31 cellular contexts compared by ENCODE assay signal in the genomic region with DNA sequence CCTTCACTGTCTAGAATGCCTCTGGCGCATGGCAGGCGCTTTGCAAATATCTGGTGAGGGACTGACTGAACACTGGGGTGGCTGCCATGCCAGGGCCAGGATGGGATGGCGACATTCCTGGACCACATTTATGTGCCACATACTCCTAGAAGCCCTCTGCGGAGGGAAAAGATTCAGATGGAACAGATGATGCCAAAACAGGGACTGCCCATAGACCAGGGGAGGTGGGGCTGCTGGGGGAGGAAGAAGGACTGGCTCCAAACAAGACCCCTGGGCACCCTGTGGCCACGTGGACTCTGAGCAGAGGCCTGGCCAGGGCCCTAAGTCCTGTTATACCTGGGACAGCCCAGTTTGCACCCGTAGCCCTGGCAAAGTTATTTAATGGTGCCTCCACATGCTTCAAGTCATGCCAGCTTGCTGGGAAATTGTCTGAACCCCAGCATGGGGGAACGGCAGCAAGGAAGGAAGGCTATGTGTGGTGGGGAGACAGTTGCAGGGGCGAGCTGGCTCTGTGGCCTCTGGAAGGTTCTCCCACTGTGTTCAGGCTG. TPM values are rescaled to one million over a fixed set of nuclear protein-coding genes. Genes with fewer than 3 reads are reported as not detected.
"Had no signal": no experiment of that assay in that cellular context is flagged by ENCODE, and none has a peak within 500 bp of the region (broad histone marks: within the 10 kb centered on the region; RNA-seq: fewer than 3 reads in every experiment).

No MANE protein-coding gene starts in this region.

- H3K27ac ChIP-seq: coronary artery, dorsolateral prefrontal cortex, esophagus muscularis mucosa, foreskin keratinocyte, gastroesophageal sphincter, heart left ventricle, hepatocyte, left lung, lower lobe of right lung had no signal

- H3K4me1 ChIP-seq: foreskin keratinocyte had no signal

- H3K4me2 ChIP-seq: hepatocyte had no signal

- H3K36me3 ChIP-seq: esophagus muscularis mucosa, gastroesophageal sphincter, heart left ventricle, left lung, lower lobe of right lung had no signal

- H3K27me3 ChIP-seq: dorsolateral prefrontal cortex had no signal

- H3K9me3 ChIP-seq: esophagus muscularis mucosa, gastroesophageal sphincter, heart left ventricle, left lung, lower lobe of right lung, mucosa of descending colon had no signal

- H3K36me3 Mint-ChIP-seq: immature natural killer cell, mesothelial cell of epicardium, naive B cell had no signal

- H3K79me2 ChIP-seq: hepatocyte had no signal

- H3K9me3 Mint-ChIP-seq: immature natural killer cell, mesothelial cell of epicardium, naive B cell had no signal

- DNase-seq: dermis blood vessel endothelial cell; effector CD4-positive, alpha-beta T cell; effector memory CD4-positive, alpha-beta T cell; foreskin keratinocyte; hypothalamus; immature natural killer cell; islet precursor cell; left cardiac atrium; left lung; left ventricle myocardium superior; lower lobe of right lung; mesenchymal stem cell; mucosa of descending colon; naive B cell had no signal

- H3K27ac Mint-ChIP-seq: immature natural killer cell, mesothelial cell of epicardium had no signal

- ATAC-seq: foreskin keratinocyte, gastroesophageal sphincter, heart left ventricle, left cardiac atrium, left lung, left ventricle myocardium superior, lower lobe of right lung, mucosa of descending colon had no signal

- H3K4me3 Mint-ChIP-seq: immature natural killer cell, mesothelial cell of epicardium, naive B cell had no signal

- FAIRE-seq: colon, endothelial cell of umbilical vein, frontal cortex had no signal

- H3K4me3 ChIP-seq: coronary artery, dorsolateral prefrontal cortex, esophagus muscularis mucosa, gastroesophageal sphincter, heart left ventricle, hepatocyte, left lung, lower lobe of right lung, mucosa of descending colon had no signal

- H2AFZ ChIP-seq: hepatocyte had no signal

RNA-seq across cellular contexts. Expression of a gene that starts 44.1 kb away (rescaled TPM):
- total RNA-seq: dermis blood vessel endothelial cell, endothelial cell of umbilical vein, epithelial cell of proximal tubule, fibroblast of lung, fibroblast of villous mesenchyme, foreskin keratinocyte, frontal cortex, gastroesophageal sphincter, kidney epithelial cell, left cardiac atrium, left ventricle myocardium superior, lung microvascular endothelial cell, mesenteric fat pad, mesothelial cell of epicardium, myocyte had no signal
- polyA plus RNA-seq: endothelial cell of umbilical vein, fibroblast of lung, foreskin keratinocyte, heart left ventricle, immature natural killer cell had no signal
